In genomic region chr6:155448823-155449789, GRCh38 we compare ENCODE assay signal across 13 cellular contexts. TPM values are rescaled to one million over a fixed set of nuclear protein-coding genes. Genes with fewer than 3 reads are reported as not detected.
A peak's percentile ranks its signal among the peaks of the same experiment; 100 is the strongest.
DNase-seq lines count a peak whose midpoint lies in the region; ATAC-seq and TF ChIP-seq lines count a peak whose summit lies in the region.
"Had no signal": no experiment of that assay in that cellular context is flagged by ENCODE, and none has a peak within 500 bp of the region (broad histone marks: within the 10 kb centered on the region; RNA-seq: fewer than 3 reads in every experiment).

No MANE protein-coding gene starts in this region.

- TF ChIP-seq CTCF in right atrium auricular region (IDR thresholded peaks at IDR 0.05) (no peak), spleen (IDR thresholded peaks at IDR 0.05 in 8 of 11, conservative IDR thresholded peaks at IDR 0.05 in 3 of 11) (no peak)

- H3K27me3 ChIP-seq in right atrium auricular region (no peaks in the 10 kb centered on the region), spleen (replicated peaks in 1 of 7) (no peaks in the 10 kb centered on the region)

- DNase-seq in left cardiac atrium: no peak
- DNase-seq in right atrium auricular region (ENCODE audit: low spot score): no peak
- peak; percentile 45 for DNase-seq in NCI-H526 treated with DMSO at 0.1 percent for 48 hours (lab: John Stamatoyannopoulos, UW)
- peak; percentile 33 for DNase-seq in dermis blood vessel endothelial cell
- no peak for DNase-seq in spleen
- no peak for DNase-seq in COLO668 (lab: John Stamatoyannopoulos, UW; ENCODE audit: unreplicated experiment)
- no peak for DNase-seq in SIG-M5 (lab: John Stamatoyannopoulos, UW)
- DNase-seq in nucleus accumbens (lab: John Stamatoyannopoulos, UW): no peak
- DNase-seq: activated naive CD8-positive, alpha-beta T cell treated with anti-CD3 and anti-CD28 coated beads for 36 hours; GM23248; naive thymus-derived CD8-positive, alpha-beta T cell; stimulated activated CD4-positive, alpha-beta T cell treated with anti-CD3 and anti-CD28 coated beads, Interleukin-12 subunit alpha, Interleukin-12 subunit beta, amount 100 ng/mL, for 4 hours had no signal

- peak overlapping the region in 1 of 2 donors; percentile 9 for H3K27ac ChIP-seq in right atrium auricular region
- H3K27ac ChIP-seq in spleen: peak overlapping the region in 7 of 8 donors; percentile 35 to 73 (median 56)
- H3K27ac ChIP-seq: GM23248 had no signal

- ATAC-seq in left cardiac atrium: peak; percentile 19 to 22
- ATAC-seq: naive thymus-derived CD8-positive, alpha-beta T cell had no signal

- intact Hi-C loops in left cardiac atrium (cut with DNase I): no loop called here
- intact Hi-C loops in spleen (cut with DNase I; ENCODE audit: low total_unique reads): no loop called here

- H3K9me3 ChIP-seq in right atrium auricular region (no peaks in the 10 kb centered on the region), spleen (no peaks in the 10 kb centered on the region)

- H3K36me3 ChIP-seq in right atrium auricular region (no peaks in the 10 kb centered on the region), spleen (no peaks in the 10 kb centered on the region)

- TF ChIP-seq POLR2A in spleen (IDR thresholded peaks at IDR 0.05): peak in 1 of 3 donors; percentile 9

- peaks cover 0 to 17% of the 10 kb centered on the region in 2 donors for H3K4me1 ChIP-seq in right atrium auricular region
- H3K4me1 ChIP-seq in spleen: peaks cover 0 to 28% (median 15%) of the 10 kb centered on the region in 6 donors

- H3K4me3 ChIP-seq in right atrium auricular region (no peak overlapping the region), spleen (no peak overlapping the region)
- H3K4me3 ChIP-seq: GM23248 had no signal

- WGBS in spleen, 5 donors: 22 to 39% (median 30%) methylated on average over 11 of the region's 11 CpGs

RNA-seq across cellular contexts. Expression of gene NOX3, which starts 6.5 kb away (rescaled TPM):
- total RNA-seq in left cardiac atrium: not detected
- not detected for total RNA-seq in right atrium auricular region
- not detected in 2 replicates for total RNA-seq in dermis blood vessel endothelial cell
- total RNA-seq in spleen: not detected
- polyA plus RNA-seq in spleen: under 1 TPM in 2 of 3 donors, not detected in 1; 0.03 TPM
- total RNA-seq: activated naive CD8-positive, alpha-beta T cell treated with anti-CD3 and anti-CD28 coated beads for 36 hours; GM23248; naive thymus-derived CD8-positive, alpha-beta T cell had no signal
- polyA plus RNA-seq: GM23248; keratinocyte; naive thymus-derived CD8-positive, alpha-beta T cell had no signal

Comparison
In these comparisons a context has a peak if more than half of its experiments do, and no peak if none do; other contexts are left out.
1. DNase-seq: peak in NCI-H526 treated with DMSO at 0.1 percent for 48 hours (single experiment) and dermis blood vessel endothelial cell (single experiment); none in left cardiac atrium (single experiment), right atrium auricular region (single experiment), spleen (single experiment), COLO668 (single experiment), SIG-M5 (single experiment) and nucleus accumbens (0 of 56).